In the genomic region with DNA sequence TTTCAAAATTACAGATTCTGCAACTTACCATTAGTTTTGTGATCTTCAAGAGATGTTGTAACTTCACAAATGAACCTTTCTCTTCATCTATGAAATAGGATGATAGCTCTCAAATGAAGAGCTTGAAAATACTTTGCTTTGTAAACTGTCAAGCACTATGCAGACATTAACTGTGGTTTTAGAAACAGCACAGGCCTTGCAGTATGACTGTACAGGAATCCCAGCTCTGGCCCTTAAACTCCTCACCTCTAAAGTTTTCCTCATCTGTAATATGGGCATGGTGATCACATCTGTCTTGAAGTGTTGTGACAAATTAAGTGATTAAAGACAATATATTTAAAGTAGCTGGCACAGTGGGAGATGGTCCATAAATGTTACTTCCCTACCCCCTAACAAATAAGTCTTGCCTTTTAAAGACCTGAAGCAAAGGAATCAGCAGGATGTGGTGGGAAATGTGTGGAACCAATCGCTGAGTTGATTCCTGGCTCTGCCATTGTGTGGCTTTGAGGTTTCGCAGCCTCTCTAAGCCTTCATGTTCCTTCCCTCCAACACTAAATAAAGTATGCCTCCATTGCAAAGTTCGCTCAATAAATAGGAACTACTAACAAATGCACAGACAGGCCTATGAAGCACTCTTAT, we compare ENCODE assay signal across 8 cellular contexts. TPM values are rescaled to one million over a fixed set of nuclear protein-coding genes. Genes with fewer than 3 reads are reported as not detected.
DNase-seq lines count a peak whose midpoint lies in the region; ATAC-seq and TF ChIP-seq lines count a peak whose summit lies in the region.

No MANE protein-coding gene starts in this region.

- peak overlapping the region; percentile 38 to 93 (median 60); a peak in 5 of 7 replicates for H3K27ac Mint-ChIP-seq in H9
- H3K27ac Mint-ChIP-seq in activated T-helper 17 cell treated with anti-CD3 and anti-CD28 coated beads, Interleukin-2, amount 50 U/mL, for 72 hours = peak overlapping the region; percentile 78

- TSS peak; percentile 51 for BruUV-seq in A673 (replicated peaks; lab: Mats Ljungman, UMichigan)

- H3K4me3 ChIP-seq in A673 (ENCODE audit: low read depth, low read length, poor library complexity, severe bottlenecking) (peak overlapping the region; percentile 37), mesenchymal stem cell (ENCODE audit: insufficient read depth in 1 of 2, low read depth in 1 of 2, low read length in 2 of 2) (peak overlapping the region in 1 of 2 experiments; percentile 61)

- H3K27ac ChIP-seq in A673 (ENCODE audit: low read depth, low read length, poor library complexity, severe bottlenecking) = peak overlapping the region; percentile 95
- peak overlapping the region; percentile 10 for H3K27ac ChIP-seq in H9 (ENCODE audit: insufficient read length, low read depth, low read length)
- H3K27ac ChIP-seq in mesenchymal stem cell (ENCODE audit: low read length, poor library complexity, severe bottlenecking) = peak overlapping the region; percentile 87

- H3K23me2 ChIP-seq in H9 (ENCODE audit: insufficient read length, low read depth, low read length, poor library complexity, severe bottlenecking) = peaks cover 4% of the 10 kb centered on the region

- H3K9me3 ChIP-seq in A673 (ENCODE audit: low read depth, low read length, poor library complexity, severe bottlenecking) = no peaks in the 10 kb centered on the region
- H3K9me3 ChIP-seq in H9 (ENCODE audit: control insufficient read depth, low read depth, low read length) = no peaks in the 10 kb centered on the region
- H3K9me3 ChIP-seq in mesenchymal stem cell (ENCODE audit: control insufficient read depth, low read length) = no peaks in the 10 kb centered on the region

- H2AK5ac ChIP-seq in H9 (ENCODE audit: insufficient read length, low read length) (no peak overlapping the region), mesenchymal stem cell (ENCODE audit: low read length, severe bottlenecking) (peak overlapping the region; percentile 18)

- H2BK5ac ChIP-seq in H9 (ENCODE audit: insufficient read length, low read length) (no peak overlapping the region), mesenchymal stem cell (ENCODE audit: low read depth, low read length, poor library complexity, severe bottlenecking) (no peak overlapping the region)

- no peaks in the 10 kb centered on the region for H3K79me1 ChIP-seq in H9 (ENCODE audit: insufficient read depth, low read depth, low read length, poor library complexity, severe bottlenecking)
- no peaks in the 10 kb centered on the region for H3K79me1 ChIP-seq in mesenchymal stem cell (replicated peaks; ENCODE audit: low read length, poor library complexity, severe bottlenecking)

- WGBS in H9 (ENCODE audit: extremely low coverage, insufficient read length, low lambda C conversion rate) = no CpG with 5 or more reads among the region's 3 CpGs
- 52% methylated on average over 3 of the region's 3 CpGs for WGBS in mesenchymal stem cell

- H3K36me3 Mint-ChIP-seq in H9 (ENCODE audit: insufficient read depth in 1 of 3, low read depth in 3 of 3) = no peaks in the 10 kb centered on the region; a peak in 2 of 7 replicates
- peaks cover 2% of the 10 kb centered on the region for H3K36me3 Mint-ChIP-seq in activated T-helper 17 cell treated with anti-CD3 and anti-CD28 coated beads, Interleukin-2, amount 50 U/mL, for 72 hours (ENCODE audit: low read depth)

- TF ChIP-seq CTCF in A673 (conservative IDR thresholded peaks at IDR 0.05; ENCODE audit: low read depth, low read length) (no peak), H9 (conservative IDR thresholded peaks at IDR 0.05) (no peak)

- H3K4me2 ChIP-seq in H9 (ENCODE audit: insufficient read depth, insufficient read length, low read length) = peak overlapping the region; percentile 73
- H3K4me2 ChIP-seq in mesenchymal stem cell (ENCODE audit: low read length, poor library complexity, severe bottlenecking) = no peak overlapping the region

- H3K27me3 ChIP-seq in A673 (replicated peaks; ENCODE audit: insufficient read depth, low read depth, low read length, poor library complexity) = no peaks in the 10 kb centered on the region
- no peaks in the 10 kb centered on the region for H3K27me3 ChIP-seq in H9 (ENCODE audit: insufficient read depth, low read length)
- H3K27me3 ChIP-seq in mesenchymal stem cell (ENCODE audit: control insufficient read depth in 1 of 2, insufficient read depth in 1 of 2, low read length in 2 of 2) = no peaks in the 10 kb centered on the region

- H3T11ph ChIP-seq in H9 (ENCODE audit: low read length) = no peak overlapping the region

- H3K9ac ChIP-seq in H9 (ENCODE audit: extremely low read depth, insufficient read length, low read length) (no peak overlapping the region), mesenchymal stem cell (ENCODE audit: low read length) (peak overlapping the region; percentile 95)

- H3K4me1 Mint-ChIP-seq in H9 = peaks cover 24 to 25% of the 10 kb centered on the region in 2 experiments
- H3K4me1 Mint-ChIP-seq in activated T-helper 17 cell treated with anti-CD3 and anti-CD28 coated beads, Interleukin-2, amount 50 U/mL, for 72 hours = peaks cover 28% of the 10 kb centered on the region

- no peak overlapping the region for H2BK12ac ChIP-seq in H9 (ENCODE audit: insufficient read length, low read depth, low read length)
- H2BK12ac ChIP-seq in mesenchymal stem cell (ENCODE audit: low read length in 2 of 2) = peak overlapping the region; percentile 41 to 80

- H2BK20ac ChIP-seq in H9 (ENCODE audit: low read depth, low read length, poor library complexity, severe bottlenecking) = no peak overlapping the region

- no peak overlapping the region for H4K5ac ChIP-seq in H9 (ENCODE audit: insufficient read length, low read depth, low read length)

- H3K18ac ChIP-seq in H9 (ENCODE audit: insufficient read length, low read depth, low read length) = peak overlapping the region; percentile 52
- H3K18ac ChIP-seq in mesenchymal stem cell (ENCODE audit: low read depth in 1 of 2, low read length in 2 of 2) = peak overlapping the region; percentile 60 to 81

- H3K14ac ChIP-seq in H9 (ENCODE audit: insufficient read depth, low read length) = peak overlapping the region; percentile 41; the same call in 1 of the 2 replicates
- no peak overlapping the region for H3K14ac ChIP-seq in mesenchymal stem cell (ENCODE audit: low read length in 2 of 2)

- no peak overlapping the region for H4K91ac ChIP-seq in H9 (ENCODE audit: insufficient read length, low read depth, low read length)
- peak overlapping the region; percentile 36 for H4K91ac ChIP-seq in mesenchymal stem cell (ENCODE audit: low read length)

- no peaks in the 10 kb centered on the region for H3K79me2 ChIP-seq in H9 (ENCODE audit: insufficient read depth, low read length)

- peak overlapping the region; percentile 65 to 75 for H3K4me3 Mint-ChIP-seq in H9
- H3K4me3 Mint-ChIP-seq in activated T-helper 17 cell treated with anti-CD3 and anti-CD28 coated beads, Interleukin-2, amount 50 U/mL, for 72 hours = peak overlapping the region; percentile 77

- H4K8ac ChIP-seq in H9 (replicated peaks; ENCODE audit: insufficient read length, low read depth, low read length) (no peak overlapping the region), mesenchymal stem cell (ENCODE audit: low read length) (peak overlapping the region; percentile 70)

- H3K4ac ChIP-seq in H9 (ENCODE audit: low read depth, low read length) = no peak overlapping the region; the same call in 1 of the 2 replicates
- peak overlapping the region; percentile 55 to 69 for H3K4ac ChIP-seq in mesenchymal stem cell (ENCODE audit: low read depth in 1 of 2, low read length in 2 of 2)

- ATAC-seq in activated T-helper 17 cell treated with anti-CD3 and anti-CD28 coated beads, Interleukin-2, amount 50 U/mL, for 72 hours (replicated peaks) = peak; percentile 66

- peak overlapping the region; percentile 63 for H2AFZ ChIP-seq in H9 (ENCODE audit: low read length)
- no peak overlapping the region for H2AFZ ChIP-seq in mesenchymal stem cell (ENCODE audit: low read depth, low read length)

- CTCF ChIA-PET in A673 (lab: Charles Lee) = interaction anchor here (1.4 kb wide), 1 partner anchor 20 kb away, joined by 6 read pairs; no protein-coding TSS in a partner anchor

- no peak overlapping the region for H3K56ac ChIP-seq in H9 (ENCODE audit: insufficient read length, low read depth, low read length)

- H3K27me3 Mint-ChIP-seq in H9 (ENCODE audit: low read depth) = peaks cover 9% of the 10 kb centered on the region
- H3K27me3 Mint-ChIP-seq in activated T-helper 17 cell treated with anti-CD3 and anti-CD28 coated beads, Interleukin-2, amount 50 U/mL, for 72 hours = no peaks in the 10 kb centered on the region

- H3K23ac ChIP-seq in H9 (ENCODE audit: insufficient read length, low read depth, low read length) (no peak overlapping the region), mesenchymal stem cell (ENCODE audit: low read length in 2 of 2) (no peak overlapping the region)

- POLR2A ChIA-PET in A673 (lab: Charles Lee; ENCODE audit: low non-redundant PET) = interaction anchor here (0.6 to 0.7 kb wide), 3 partner anchors 80 to 593 kb away, joined by 3 to 4 read pairs (median 4); no protein-coding TSS in a partner anchor

- H3K9me3 Mint-ChIP-seq in H9 = no peaks in the 10 kb centered on the region
- no peaks in the 10 kb centered on the region for H3K9me3 Mint-ChIP-seq in activated T-helper 17 cell treated with anti-CD3 and anti-CD28 coated beads, Interleukin-2, amount 50 U/mL, for 72 hours

- no peaks in the 10 kb centered on the region for H4K20me1 ChIP-seq in H9 (ENCODE audit: control insufficient read depth, insufficient read depth, insufficient read length)

- H3K36me3 ChIP-seq in A673 (ENCODE audit: insufficient read depth, low read length, poor library complexity, severe bottlenecking) (no peaks in the 10 kb centered on the region), mesenchymal stem cell (ENCODE audit: control insufficient read depth in 1 of 2, insufficient read depth in 2 of 2, low read depth in 1 of 2, low read length in 2 of 2) (no peaks in the 10 kb centered on the region)

- peak; percentile 58 for DNase-seq in A673 (ENCODE audit: low spot score)
- DNase-seq in H9 = no peak
- DNase-seq in mesenchymal stem cell = peak; percentile 58
- no peak for DNase-seq in stimulated activated CD4-positive, alpha-beta T cell treated with anti-CD3 and anti-CD28 coated beads, Interleukin-15, amount 100 ng/mL, for 24 hours
- no peak for DNase-seq in ecto neural progenitor cell (ENCODE audit: low spot score)
- DNase-seq in NCI-H526 (lab: John Stamatoyannopoulos, UW) = no peak
- DNase-seq in AG08395 (ENCODE audit: low spot score) = no peak

- H2BK15ac ChIP-seq in H9 (ENCODE audit: low read depth, low read length) (no peak overlapping the region), mesenchymal stem cell (ENCODE audit: low read depth, poor library complexity, severe bottlenecking) (no peak overlapping the region)

- intact Hi-C loops in A673 (cut with micrococcal nuclease; ENCODE audit: unreplicated experiment) = no loop called here

- H2BK120ac ChIP-seq in H9 (ENCODE audit: low read depth, low read length, poor library complexity, severe bottlenecking) (no peak overlapping the region), mesenchymal stem cell (ENCODE audit: low read depth, low read length) (peak overlapping the region; percentile 69)

- H3K4me1 ChIP-seq in A673 (ENCODE audit: insufficient read depth, low read length, poor library complexity, severe bottlenecking) (peaks cover 52% of the 10 kb centered on the region), H9 (ENCODE audit: insufficient read depth, low read length) (peaks cover 9% of the 10 kb centered on the region; the same call in 1 of the 2 replicates), mesenchymal stem cell (ENCODE audit: control insufficient read depth, insufficient read depth, low read depth, low read length) (peaks cover 22% of the 10 kb centered on the region)

RNA-seq across cellular contexts. Expression of gene PTP4A2, which starts 5.5 kb away (rescaled TPM):
- total RNA-seq in A673 (2021) = 256 and 283 TPM in 2 replicates
- 191 and 192 TPM in 2 replicates for total RNA-seq in H9 (2021)
- total RNA-seq in activated T-helper 17 cell treated with anti-CD3 and anti-CD28 coated beads, Interleukin-2, amount 50 U/mL, for 72 hours = 100 to 1,000 TPM; 285 to 351 TPM
- 541 TPM for polyA plus RNA-seq in mesenchymal stem cell (2013, experiment 1 of 2)
- 563 TPM for polyA plus RNA-seq in mesenchymal stem cell (2013, experiment 2 of 2)

Comparison
In these comparisons a context has a peak if more than half of its experiments do, and no peak if none do; other contexts are left out.
1. DNase-seq: peak in A673 (single experiment) and mesenchymal stem cell (single experiment); none in H9 (single experiment), stimulated activated CD4-positive, alpha-beta T cell treated with anti-CD3 and anti-CD28 coated beads, Interleukin-15, amount 100 ng/mL, for 24 hours (single experiment), ecto neural progenitor cell (single experiment), NCI-H526 (0 of 2) and AG08395 (single experiment).
2. H3K27ac ChIP-seq: peak in every context shown above with its lines; median percentile 95 in A673; 87 in mesenchymal stem cell; 10 in H9.